In genomic region chr12:11965258-11965910, GRCh38 we compare ENCODE assay signal across 19 cellular contexts.
DNase-seq lines count a peak whose midpoint lies in the region; ATAC-seq and TF ChIP-seq lines count a peak whose summit lies in the region.
"Had no signal": no experiment of that assay in that cellular context is flagged by ENCODE, and none has a peak within 500 bp of the region (broad histone marks: within the 10 kb centered on the region; RNA-seq: fewer than 3 reads in every experiment).

No MANE protein-coding gene starts in this region.

- peaks cover 0 to 9% (median 0%) of the 10 kb centered on the region in 4 donors for H3K4me1 Mint-ChIP-seq in CD4-positive, CD25-positive, alpha-beta regulatory T cell
- H3K4me1 Mint-ChIP-seq in endothelial cell (ENCODE audit: unreplicated experiment) = peaks cover 42% of the 10 kb centered on the region
- H3K4me1 Mint-ChIP-seq: B cell had no signal

- no peak for ATAC-seq in CD4-positive, CD25-positive, alpha-beta regulatory T cell (ENCODE audit: low read depth in 2 of 2)
- no peak for ATAC-seq in esophagus mucosa

- H3K4me3 ChIP-seq in CD4-positive, CD25-positive, alpha-beta regulatory T cell (ENCODE audit: low read depth, low read length) = no peak overlapping the region
- H3K4me3 ChIP-seq: BLaER1 had no signal

- H3K4me3 Mint-ChIP-seq in CD4-positive, CD25-positive, alpha-beta regulatory T cell = no peak overlapping the region
- H3K4me3 Mint-ChIP-seq in endothelial cell (ENCODE audit: unreplicated experiment) = no peak overlapping the region
- H3K4me3 Mint-ChIP-seq: B cell; CD4-positive, alpha-beta memory T cell had no signal

- H3K27me3 ChIP-seq in CD4-positive, CD25-positive, alpha-beta regulatory T cell (ENCODE audit: control insufficient read depth, insufficient read depth, low read length) = no peaks in the 10 kb centered on the region
- H3K27me3 ChIP-seq: BLaER1 had no signal

- H3K27ac ChIP-seq in CD4-positive, CD25-positive, alpha-beta regulatory T cell (ENCODE audit: insufficient read depth, low read length, poor library complexity, severe bottlenecking) = no peak overlapping the region
- H3K27ac ChIP-seq: BLaER1, C4-2B had no signal

- H3K9me3 Mint-ChIP-seq in CD4-positive, CD25-positive, alpha-beta regulatory T cell = peaks cover 0 to 1% (median 0%) of the 10 kb centered on the region in 7 donors
- H3K9me3 Mint-ChIP-seq in endothelial cell (ENCODE audit: unreplicated experiment) = no peaks in the 10 kb centered on the region
- H3K9me3 Mint-ChIP-seq: CD4-positive, alpha-beta memory T cell had no signal

- H3K36me3 ChIP-seq in CD4-positive, CD25-positive, alpha-beta regulatory T cell (ENCODE audit: control insufficient read depth, insufficient read depth, low read length) = no peaks in the 10 kb centered on the region
- H3K36me3 ChIP-seq: BLaER1 had no signal

- no peaks in the 10 kb centered on the region for H3K36me3 Mint-ChIP-seq in CD4-positive, CD25-positive, alpha-beta regulatory T cell
- no peaks in the 10 kb centered on the region for H3K36me3 Mint-ChIP-seq in endothelial cell (ENCODE audit: low read depth, unreplicated experiment)
- H3K36me3 Mint-ChIP-seq: CD4-positive, alpha-beta memory T cell had no signal

- no peaks in the 10 kb centered on the region for H3K27me3 Mint-ChIP-seq in CD4-positive, CD25-positive, alpha-beta regulatory T cell
- peaks cover 10% of the 10 kb centered on the region for H3K27me3 Mint-ChIP-seq in endothelial cell (ENCODE audit: unreplicated experiment)
- H3K27me3 Mint-ChIP-seq: CD4-positive, alpha-beta memory T cell had no signal

- no peak for TF ChIP-seq CTCF in endothelial cell (IDR thresholded peaks at IDR 0.05; ENCODE audit: unreplicated experiment)

- peak overlapping the region in 2 of 3 donors; percentile 10 to 41 for H3K27ac Mint-ChIP-seq in CD4-positive, CD25-positive, alpha-beta regulatory T cell
- peak overlapping the region; percentile 39 for H3K27ac Mint-ChIP-seq in endothelial cell (ENCODE audit: unreplicated experiment)
- H3K27ac Mint-ChIP-seq: B cell had no signal

- H3K9me3 ChIP-seq in CD4-positive, CD25-positive, alpha-beta regulatory T cell (ENCODE audit: control insufficient read depth in 2 of 2, low read length in 2 of 2) = no peaks in the 10 kb centered on the region
- H3K9me3 ChIP-seq: BLaER1 had no signal

- H3K4me1 ChIP-seq in CD4-positive, CD25-positive, alpha-beta regulatory T cell (ENCODE audit: control insufficient read depth, insufficient read depth, low read length, poor library complexity, severe bottlenecking) = no peaks in the 10 kb centered on the region

- DNase-seq in CD4-positive, CD25-positive, alpha-beta regulatory T cell = no peak
- DNase-seq in DMS53 treated with DMSO at 0.1 percent for 48 hours (lab: John Stamatoyannopoulos, UW; ENCODE audit: unreplicated experiment) = peak; percentile 29
- DNase-seq in endothelial cell (ENCODE audit: low spot score) = no peak
- peak; percentile 48 for DNase-seq in occipital lobe (lab: John Stamatoyannopoulos, UW)
- no peak for DNase-seq in DMS 273 treated with DMSO at 0.1 percent for 48 hours (lab: John Stamatoyannopoulos, UW)
- no peak for DNase-seq in SHP77 treated with DMSO at 0.1 percent for 48 hours (lab: John Stamatoyannopoulos, UW)
- DNase-seq in AG08395 (ENCODE audit: low spot score) = no peak
- DNase-seq: Calu3; CD4-positive, alpha-beta memory T cell; COR-L47; DMS153; DMS79 treated with DMSO at 0.1 percent for 48 hours; GF-D8; H7; HCEC 1CT had no signal

Comparison
In these comparisons a context has a peak if more than half of its experiments do, and no peak if none do; other contexts are left out.
1. DNase-seq: peak in DMS53 treated with DMSO at 0.1 percent for 48 hours (single experiment) and occipital lobe (single experiment); none in CD4-positive, CD25-positive, alpha-beta regulatory T cell (0 of 3), endothelial cell (single experiment), DMS 273 treated with DMSO at 0.1 percent for 48 hours (single experiment), SHP77 treated with DMSO at 0.1 percent for 48 hours (single experiment) and AG08395 (single experiment).